19 cellular contexts compared by ENCODE assay signal in the genomic region with DNA sequence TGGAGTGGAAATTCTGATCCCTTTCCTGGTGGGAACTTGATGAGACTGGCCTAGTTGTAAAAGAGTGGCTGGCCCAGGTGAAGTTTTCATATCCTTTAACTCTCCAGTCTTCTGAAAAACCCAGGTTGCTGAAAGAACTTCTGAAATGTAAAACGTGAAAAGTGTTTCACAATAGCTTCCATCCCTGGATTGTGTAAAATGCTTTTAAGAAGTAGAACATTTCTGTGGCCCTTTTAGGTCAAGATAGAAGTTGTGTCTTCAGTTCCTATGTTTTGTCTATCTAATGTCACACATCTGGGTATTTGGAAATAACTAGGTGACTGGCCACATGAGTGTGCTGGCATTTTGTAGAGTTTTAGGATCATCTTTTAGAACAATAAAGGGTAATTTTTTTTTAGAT.
"Had no signal": no experiment of that assay in that cellular context is flagged by ENCODE, and none has a peak within 500 bp of the region (broad histone marks: within the 10 kb centered on the region; RNA-seq: fewer than 3 reads in every experiment).

No MANE protein-coding gene starts in this region.

- H3K4me3 ChIP-seq: esophagus squamous epithelium, lung, neural progenitor cell, pancreas, tibial artery, upper lobe of left lung, vagina had no signal

- DNase-seq: effector memory CD8-positive, alpha-beta T cell; esophagus squamous epithelium; foreskin keratinocyte; immature natural killer cell; kidney; left colon; left ventricle myocardium superior; mesenchymal stem cell; midbrain; nucleus accumbens; pancreas; right cardiac atrium; stimulated activated CD4-positive, alpha-beta T cell treated with anti-CD3 and anti-CD28 coated beads, Interleukin-4, amount 100 ng/mL, for 1 hour; stimulated activated CD8-positive, alpha-beta memory T cell treated with anti-CD3 and anti-CD28 coated beads, Interleukin-4, amount 100 ng/mL, for 48 hours; tibial artery; upper lobe of left lung had no signal
